In genomic region chr10:4849042-4849402, GRCh38 we compare ENCODE assay signal across 2 cellular contexts.
TF ChIP-seq lines count a peak whose summit lies in the region.

No MANE protein-coding gene starts in this region.

TF ChIP-seq in IMR-90, 13 proteins besides CTCF, POLR2A, EP300 and RAD21:
- TF ChIP-seq MAZ (IDR thresholded peaks at IDR 0.05; ENCODE audit: borderline replicate concordance, low read depth, low read length) (no peak), MAFK (IDR thresholded peaks at IDR 0.05; ENCODE audit: low read depth, low read length) (no peak), CHD1 (IDR thresholded peaks at IDR 0.05; ENCODE audit: low read depth, low read length) (no peak), CEBPB (IDR thresholded peaks at IDR 0.05; ENCODE audit: low read depth, low read length) (no peak), MXI1 (IDR thresholded peaks at IDR 0.05; ENCODE audit: borderline replicate concordance, low read depth, low read length) (no peak), RFX5 (IDR thresholded peaks at IDR 0.05; ENCODE audit: low read depth, low read length) (no peak), ELK1 (IDR thresholded peaks at IDR 0.05; ENCODE audit: borderline replicate concordance, low read depth, low read length) (no peak), BHLHE40 (IDR thresholded peaks at IDR 0.05; ENCODE audit: low read depth, low read length) (no peak), NFE2L2 (IDR thresholded peaks at IDR 0.05; ENCODE audit: low read depth, low read length) (no peak), FOS (IDR thresholded peaks at IDR 0.05; ENCODE audit: low read depth, low read length) (no peak), USF2 (IDR thresholded peaks at IDR 0.05; ENCODE audit: low read depth, low read length) (no peak), SMC3 (IDR thresholded peaks at IDR 0.05; ENCODE audit: low read depth, low read length) (no peak), RCOR1 (IDR thresholded peaks at IDR 0.05; ENCODE audit: insufficient replicate concordance, low read length) (no peak)

TF ChIP-seq in H1, 55 proteins besides CTCF, POLR2A, EP300 and RAD21:
- TF ChIP-seq SIN3A (conservative IDR thresholded peaks at IDR 0.05 in 1 of 2, IDR thresholded peaks at IDR 0.05 in 1 of 2; ENCODE audit: low read depth in 1 of 2, low read length in 2 of 2) = no peak
- TF ChIP-seq GABPA (IDR thresholded peaks at IDR 0.05; ENCODE audit: borderline replicate concordance, insufficient read depth, low read length) = no peak
- no peak for TF ChIP-seq MAFK (IDR thresholded peaks at IDR 0.05; ENCODE audit: low read depth, low read length)
- no peak for TF ChIP-seq CTBP2 (IDR thresholded peaks at IDR 0.05; ENCODE audit: borderline replicate concordance, insufficient read depth, insufficient read length, low read length)
- no peak for TF ChIP-seq E2F6 (IDR thresholded peaks at IDR 0.05)
- TF ChIP-seq TAF1 (IDR thresholded peaks at IDR 0.05; ENCODE audit: low read depth, low read length) = no peak
- no peak for TF ChIP-seq RNF2 (IDR thresholded peaks at IDR 0.05; ENCODE audit: borderline replicate concordance, low read depth, low read length, missing control alignments, poor library complexity, severe bottlenecking)
- TF ChIP-seq RFX5 (IDR thresholded peaks at IDR 0.05; ENCODE audit: borderline replicate concordance, low read depth, low read length) = no peak
TF ChIP-seq in H1: peak in this region for 0.
